In genomic region chr13:26895081-26895807, GRCh38 we compare ENCODE assay signal across 1 cellular context.
TF ChIP-seq lines count a peak whose summit lies in the region.

No MANE protein-coding gene starts in this region.

TF ChIP-seq in HepG2, 621 proteins besides CTCF, POLR2A, EP300 and RAD21 (continued from another document):
- TF ChIP-seq ZNF503 (CRISPR knock-in tag; IDR thresholded peaks at IDR 0.05) (no peak), NRL (CRISPR knock-in tag; IDR thresholded peaks at IDR 0.05; ENCODE audit: borderline replicate concordance) (no peak), NFYC (CRISPR knock-in tag; IDR thresholded peaks at IDR 0.05) (no peak), ZBTB33 (CRISPR knock-in tag; IDR thresholded peaks at IDR 0.05) (no peak), CBX2 (IDR thresholded peaks at IDR 0.05; ENCODE audit: low read depth, low read length) (no peak), CBX2 (CRISPR knock-in tag; IDR thresholded peaks at IDR 0.05; ENCODE audit: low read depth) (no peak)
TF ChIP-seq in HepG2: peak in this region for 0.
